Comparison of ENCODE assay signal across 1 cellular context in the genomic region with DNA sequence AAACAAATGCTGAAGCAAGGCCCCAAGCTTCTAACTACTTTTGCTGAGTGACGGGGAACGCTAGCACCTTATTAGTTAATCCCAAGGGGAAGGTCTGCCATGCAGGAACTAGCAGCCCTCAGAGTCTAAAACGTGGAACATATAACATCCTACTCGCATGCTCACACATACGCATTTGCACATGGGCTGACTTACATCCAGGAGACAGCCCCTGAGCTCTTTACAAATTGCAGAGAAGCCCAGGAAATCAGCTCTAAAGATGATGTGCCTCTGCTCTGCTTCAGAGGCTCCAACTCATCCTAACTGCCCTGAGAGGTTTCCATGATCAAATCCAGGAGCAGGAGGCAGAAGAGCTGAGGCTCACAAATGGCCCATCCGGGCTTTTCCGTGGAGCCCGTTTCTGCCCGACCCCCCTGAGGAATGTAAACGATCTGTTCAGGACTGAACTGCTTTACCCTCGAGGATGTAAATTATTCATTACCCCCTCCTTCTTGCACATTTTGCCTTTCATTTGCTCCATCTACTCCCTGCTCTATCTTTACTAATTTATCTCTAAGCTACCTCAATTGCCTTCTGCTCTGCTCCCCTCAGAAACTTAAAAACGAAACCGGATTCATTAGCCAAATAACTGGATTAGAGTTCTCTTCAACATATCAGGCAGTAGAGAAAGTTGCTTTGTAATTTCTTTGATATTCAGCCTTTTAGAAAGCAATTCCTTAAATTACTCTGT.
TF ChIP-seq lines count a peak whose summit lies in the region.

No MANE protein-coding gene starts in this region.

TF ChIP-seq in SK-N-SH, 30 proteins besides CTCF, POLR2A, EP300 and RAD21 (continued from another document):
- TF ChIP-seq, protein P1, sequence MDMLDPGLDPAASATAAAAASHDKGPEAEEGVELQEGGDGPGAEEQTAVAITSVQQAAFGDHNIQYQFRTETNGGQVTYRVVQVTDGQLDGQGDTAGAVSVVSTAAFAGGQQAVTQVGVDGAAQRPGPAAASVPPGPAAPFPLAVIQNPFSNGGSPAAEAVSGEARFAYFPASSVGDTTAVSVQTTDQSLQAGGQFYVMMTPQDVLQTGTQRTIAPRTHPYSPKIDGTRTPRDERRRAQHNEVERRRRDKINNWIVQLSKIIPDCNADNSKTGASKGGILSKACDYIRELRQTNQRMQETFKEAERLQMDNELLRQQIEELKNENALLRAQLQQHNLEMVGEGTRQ (IDR thresholded peaks at IDR 0.05; ENCODE audit: borderline replicate concordance, low read depth, low read length), result no peak
- TF ChIP-seq JUND (IDR thresholded peaks at IDR 0.05), result no peak
- no peak for TF ChIP-seq RCOR1 (IDR thresholded peaks at IDR 0.05; ENCODE audit: low read length)
- TF ChIP-seq MXI1 (IDR thresholded peaks at IDR 0.05; ENCODE audit: low read depth, low read length), result no peak
TF ChIP-seq in SK-N-SH: peak in this region for 0.
